ENCODE assay signal across 18 cellular contexts in the genomic region with DNA sequence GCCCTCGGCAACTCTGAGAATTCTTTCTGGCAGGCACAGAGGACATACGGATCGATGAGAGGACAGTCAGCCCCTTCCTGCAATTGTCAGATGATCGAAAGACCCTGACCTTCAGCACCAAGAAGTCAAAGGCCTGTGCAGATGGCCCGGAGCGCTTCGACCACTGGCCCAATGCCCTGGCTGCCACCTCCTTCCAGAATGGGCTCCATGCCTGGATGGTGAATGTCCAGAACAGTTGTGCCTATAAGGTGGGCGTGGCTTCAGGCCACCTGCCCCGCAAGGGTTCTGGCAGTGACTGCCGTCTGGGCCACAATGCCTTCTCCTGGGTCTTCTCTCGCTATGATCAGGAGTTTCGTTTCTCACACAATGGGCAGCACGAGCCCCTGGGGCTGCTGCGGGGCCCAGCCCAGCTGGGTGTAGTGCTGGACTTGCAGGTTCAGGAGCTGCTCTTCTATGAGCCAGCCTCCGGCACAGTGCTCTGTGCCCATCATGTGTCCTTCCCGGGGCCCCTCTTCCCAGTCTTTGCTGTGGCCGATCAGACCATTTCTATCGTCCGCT. TPM values are rescaled to one million over a fixed set of nuclear protein-coding genes. Genes with fewer than 3 reads are reported as not detected.
"Had no signal": no experiment of that assay in that cellular context is flagged by ENCODE, and none has a peak within 500 bp of the region (broad histone marks: within the 10 kb centered on the region; RNA-seq: fewer than 3 reads in every experiment).

No MANE protein-coding gene starts in this region.

- H3K4me3 ChIP-seq: gastrocnemius medialis, ovary, skin epidermis, suprapubic skin, transverse colon, uterus had no signal

- H3K27ac ChIP-seq: gastrocnemius medialis, ovary, skin epidermis, suprapubic skin, transverse colon, uterus had no signal

- H3K27me3 ChIP-seq: gastrocnemius medialis, ovary, suprapubic skin, transverse colon, uterus had no signal

- DNase-seq: activated CD4-positive, alpha-beta T cell treated with anti-CD3 and anti-CD28 coated beads, Interleukin-2, amount 10 ng/mL, durations not matched to agents 7 days and 5 days; activated CD8-positive, alpha-beta memory T cell treated with anti-CD3 and anti-CD28 coated beads, Interleukin-2, amount 50 U/mL, for 4 hours; activated naive CD4-positive, alpha-beta T cell treated with anti-CD3 and anti-CD28 coated beads, Interleukin-2, amount 10 ng/mL, durations not matched to agents 7 days and 5 days; activated naive CD8-positive, alpha-beta T cell treated with anti-CD3 and anti-CD28 coated beads, Interleukin-2, amount 50 U/mL, for 24 hours; activated T-cell treated with anti-CD3 and anti-CD28 coated beads, Interleukin-2, amount 50 U/mL, for 4 hours; aorta; cortex of kidney; immature natural killer cell; mammary epithelial cell; naive thymus-derived CD8-positive, alpha-beta T cell; ovary; retina; transverse colon; uterus had no signal

- H3K36me3 ChIP-seq: ovary, uterus had no signal

- ATAC-seq: activated CD4-positive, CD25-positive, alpha-beta regulatory T cell treated with anti-CD3 and anti-CD28 coated beads, Interleukin-2, amount 50 U/mL, for 24 hours; activated naive CD8-positive, alpha-beta T cell treated with anti-CD3 and anti-CD28 coated beads, Interleukin-2, amount 50 U/mL, for 24 hours; activated T-cell treated with anti-CD3 and anti-CD28 coated beads, Interleukin-2, amount 50 U/mL, for 4 hours; gastrocnemius medialis; naive thymus-derived CD8-positive, alpha-beta T cell had no signal

- H3K4me1 ChIP-seq: uterus had no signal

- H3K9me3 ChIP-seq: gastrocnemius medialis, ovary, suprapubic skin, transverse colon, uterus had no signal

RNA-seq across cellular contexts. Expression of gene WDR31, which starts 29.6 kb away (rescaled TPM):
- polyA plus RNA-seq: immature natural killer cell had no signal
